Comparison of ENCODE assay signal across 1 cellular context in the genomic region with DNA sequence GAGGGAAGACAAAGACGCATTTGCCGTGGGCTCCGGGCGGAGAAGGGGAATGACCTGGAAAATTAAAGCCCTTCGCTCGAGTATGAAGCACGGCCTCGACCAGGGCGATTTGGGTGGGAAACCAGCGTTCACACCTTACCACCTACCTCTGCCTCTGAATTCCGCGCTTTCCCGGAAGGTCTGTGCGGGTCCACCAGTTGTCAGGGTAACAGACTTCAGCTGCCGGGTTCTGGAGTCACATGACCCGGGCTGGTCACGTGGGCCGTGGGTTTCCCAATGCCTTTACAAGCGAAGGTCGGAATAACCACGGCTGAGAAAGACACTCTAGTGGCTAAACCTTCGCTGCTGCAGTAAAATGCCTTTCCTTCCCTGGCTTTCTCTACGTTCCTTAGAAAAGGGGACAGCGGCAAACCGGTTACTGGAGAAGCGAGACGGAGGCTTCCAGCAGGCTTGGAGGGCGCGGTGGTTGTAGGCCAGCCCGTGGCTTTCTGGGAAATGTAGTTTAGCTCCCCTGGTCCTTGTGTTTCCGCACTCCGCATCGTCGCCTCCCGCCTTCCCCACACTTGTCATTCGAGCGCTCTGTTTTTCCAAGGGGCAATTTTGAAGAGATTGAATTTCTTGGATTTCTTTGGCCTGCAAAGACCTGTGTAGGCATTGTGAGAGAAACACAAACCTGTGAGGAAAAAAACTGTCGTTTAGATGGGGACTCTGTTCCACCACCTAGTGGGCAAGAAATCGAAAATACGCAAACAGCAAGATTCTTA.
TF ChIP-seq lines count a peak whose summit lies in the region.

A gene with protein sequence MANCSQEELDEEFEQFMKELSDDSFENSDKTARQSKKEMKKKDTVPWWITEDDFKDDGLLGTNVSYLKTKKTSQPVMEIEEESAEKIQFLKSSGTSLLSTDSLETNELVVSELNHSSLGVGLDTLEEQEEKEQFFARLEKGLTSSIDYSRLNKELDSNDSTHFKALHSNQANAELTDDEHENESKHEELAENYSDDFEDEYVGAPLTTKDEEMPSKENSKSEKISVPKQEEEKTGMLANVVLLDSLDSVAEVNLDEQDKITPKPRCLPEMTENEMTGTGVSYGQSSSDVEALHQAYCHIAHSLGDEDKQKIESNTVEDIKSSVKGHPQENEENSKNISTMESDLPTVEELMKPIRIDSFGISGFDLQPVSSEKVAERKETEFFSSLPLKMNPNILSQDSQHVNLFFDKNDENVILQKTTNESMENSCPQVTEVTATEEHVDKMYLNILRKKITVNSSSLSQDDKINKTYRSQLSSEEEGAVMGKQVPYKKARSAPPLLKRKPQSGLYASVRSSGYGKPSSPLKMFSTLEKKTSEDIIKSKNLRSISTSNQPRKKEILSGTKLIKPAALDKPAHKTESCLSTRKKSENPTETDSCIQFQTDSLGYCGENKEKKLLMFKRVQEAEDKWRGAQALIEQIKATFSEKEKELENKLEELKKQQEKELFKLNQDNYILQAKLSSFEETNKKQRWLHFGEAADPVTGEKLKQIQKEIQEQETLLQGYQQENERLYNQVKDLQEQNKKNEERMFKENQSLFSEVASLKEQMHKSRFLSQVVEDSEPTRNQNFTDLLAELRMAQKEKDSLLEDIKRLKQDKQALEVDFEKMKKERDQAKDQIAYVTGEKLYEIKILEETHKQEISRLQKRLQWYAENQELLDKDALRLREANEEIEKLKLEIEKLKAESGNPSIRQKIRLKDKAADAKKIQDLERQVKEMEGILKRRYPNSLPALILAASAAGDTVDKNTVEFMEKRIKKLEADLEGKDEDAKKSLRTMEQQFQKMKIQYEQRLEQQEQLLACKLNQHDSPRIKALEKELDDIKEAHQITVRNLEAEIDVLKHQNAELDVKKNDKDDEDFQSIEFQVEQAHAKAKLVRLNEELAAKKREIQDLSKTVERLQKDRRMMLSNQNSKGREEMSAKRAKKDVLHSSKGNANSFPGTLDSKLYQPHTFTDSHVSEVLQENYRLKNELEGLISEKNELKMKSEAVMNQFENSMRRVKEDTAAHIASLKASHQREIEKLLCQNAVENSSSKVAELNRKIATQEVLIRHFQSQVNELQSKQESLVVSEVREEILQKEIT (N-terminal part only) (minus strand): TSS at position 210 of the 764 bp plus-strand sequence. CDS start 1,250 bp downstream, outside the sequence.

TF ChIP-seq in HepG2, 621 proteins besides CTCF, POLR2A, EP300 and RAD21 (continued from another document and continues in another):
- TF ChIP-seq ATF6 (CRISPR knock-in tag; conservative IDR thresholded peaks at IDR 0.05) (no peak), RCOR2 (CRISPR knock-in tag; IDR thresholded peaks at IDR 0.05) (no peak), RARG (CRISPR knock-in tag; IDR thresholded peaks at IDR 0.05; ENCODE audit: low read depth) (no peak), ASH2L (IDR thresholded peaks at IDR 0.05; ENCODE audit: insufficient read length, low read depth, low read length) (peak; percentile 70), ZBTB4 (CRISPR knock-in tag; IDR thresholded peaks at IDR 0.05; ENCODE audit: borderline replicate concordance) (peak; percentile 59; the same call in 1 of the 2 replicates), ZNF318 (CRISPR knock-in tag; IDR thresholded peaks at IDR 0.05) (no peak), IRF1 (CRISPR knock-in tag; IDR thresholded peaks at IDR 0.05; ENCODE audit: low read depth) (no peak), TRIM22 (IDR thresholded peaks at IDR 0.05) (no peak), FOXO1 (CRISPR knock-in tag; IDR thresholded peaks at IDR 0.05) (no peak), GATAD2A (CRISPR knock-in tag; IDR thresholded peaks at IDR 0.05) (peak; percentile 41), SMAD3 (CRISPR knock-in tag; IDR thresholded peaks at IDR 0.05) (peak; percentile 35; the same call in 1 of the 2 replicates), ZNF10 (CRISPR knock-in tag; IDR thresholded peaks at IDR 0.05; ENCODE audit: borderline replicate concordance, low read depth) (no peak), REL (CRISPR knock-in tag; conservative IDR thresholded peaks at IDR 0.05) (no peak; the same call in 1 of the 2 replicates), ZNF564 (CRISPR knock-in tag; IDR thresholded peaks at IDR 0.05) (0 out of 2 replicates have a peak, but pooled peaks have one; percentile 37), ZNF839 (CRISPR knock-in tag; IDR thresholded peaks at IDR 0.05; ENCODE audit: borderline replicate concordance) (no peak; the same call in 1 of the 2 replicates), ZNF724P (CRISPR knock-in tag; IDR thresholded peaks at IDR 0.05; ENCODE audit: borderline replicate concordance) (0 out of 2 replicates have a peak, but pooled peaks have one; percentile 46), ETV5 (CRISPR knock-in tag; IDR thresholded peaks at IDR 0.05; ENCODE audit: borderline replicate concordance) (no peak), IRX3 (CRISPR knock-in tag; IDR thresholded peaks at IDR 0.05; ENCODE audit: borderline replicate concordance, low read depth) (no peak), MAZ (IDR thresholded peaks at IDR 0.05; ENCODE audit: borderline replicate concordance, low read depth, low read length) (no peak), MAZ (CRISPR knock-in tag; IDR thresholded peaks at IDR 0.05; ENCODE audit: low read depth) (no peak), ZNF660 (CRISPR knock-in tag; IDR thresholded peaks at IDR 0.05; ENCODE audit: borderline replicate concordance, low read depth) (no peak), NFYB (CRISPR knock-in tag; IDR thresholded peaks at IDR 0.05) (no peak), RFXAP (CRISPR knock-in tag; IDR thresholded peaks at IDR 0.05; ENCODE audit: borderline replicate concordance) (no peak), ZNF263 (CRISPR knock-in tag; IDR thresholded peaks at IDR 0.05) (no peak)
- TF ChIP-seq, protein P1, sequence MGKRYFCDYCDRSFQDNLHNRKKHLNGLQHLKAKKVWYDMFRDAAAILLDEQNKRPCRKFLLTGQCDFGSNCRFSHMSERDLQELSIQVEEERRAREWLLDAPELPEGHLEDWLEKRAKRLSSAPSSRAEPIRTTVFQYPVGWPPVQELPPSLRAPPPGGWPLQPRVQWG (CRISPR knock-in tag; IDR thresholded peaks at IDR 0.05; ENCODE audit: borderline replicate concordance, low read depth) = no peak
- TF ChIP-seq, protein P2, sequence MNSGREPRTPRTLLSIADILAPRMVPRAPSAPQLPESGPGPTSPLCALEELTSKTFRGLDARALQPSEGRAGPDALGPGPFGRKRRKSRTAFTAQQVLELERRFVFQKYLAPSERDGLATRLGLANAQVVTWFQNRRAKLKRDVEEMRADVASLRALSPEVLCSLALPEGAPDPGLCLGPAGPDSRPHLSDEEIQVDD (CRISPR knock-in tag; IDR thresholded peaks at IDR 0.05; ENCODE audit: borderline replicate concordance) = no peak
- TF ChIP-seq, protein P3, sequence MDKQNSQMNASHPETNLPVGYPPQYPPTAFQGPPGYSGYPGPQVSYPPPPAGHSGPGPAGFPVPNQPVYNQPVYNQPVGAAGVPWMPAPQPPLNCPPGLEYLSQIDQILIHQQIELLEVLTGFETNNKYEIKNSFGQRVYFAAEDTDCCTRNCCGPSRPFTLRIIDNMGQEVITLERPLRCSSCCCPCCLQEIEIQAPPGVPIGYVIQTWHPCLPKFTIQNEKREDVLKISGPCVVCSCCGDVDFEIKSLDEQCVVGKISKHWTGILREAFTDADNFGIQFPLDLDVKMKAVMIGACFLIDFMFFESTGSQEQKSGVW (CRISPR knock-in tag; IDR thresholded peaks at IDR 0.05; ENCODE audit: borderline replicate concordance) = no peak
